Comparison of ENCODE assay signal across 8 cellular contexts in genomic region chr1:151372411-151372934, GRCh38. TPM values are rescaled to one million over a fixed set of nuclear protein-coding genes. Genes with fewer than 3 reads are reported as not detected.
DNase-seq lines count a peak whose midpoint lies in the region; ATAC-seq, FAIRE-seq and TF ChIP-seq lines count a peak whose summit lies in the region.

Gene SELENBP1 (minus strand): TSS chr1:151372705. CDS start chr1:151372641, 64 bp downstream.

- H3K9ac ChIP-seq in HUES48 (ENCODE audit: low read depth, low read length) = 0 out of 2 replicates have a peak within 1 kb of the TSS, but pooled peaks have one; percentile 41

- in situ Hi-C loops in GM13977 (cut with MboI; ENCODE audit: low pct_unique_long_range_greater_than_20kb, low sequenced_read_pairs, unreplicated experiment) = no loop called here

- H3K9me3 ChIP-seq in HUES48 (ENCODE audit: control insufficient read depth, insufficient read depth, low read length) = no peaks in the 10 kb centered on the region

- ATAC-seq in omental fat pad (ENCODE audit: low FRiP score) (peak; percentile 76), GM18519 (IDR thresholded peaks at IDR 0.05; ENCODE audit: low FRiP score, unreplicated experiment) (no peak), GM18867 (IDR thresholded peaks at IDR 0.05; ENCODE audit: unreplicated experiment) (no peak)

- peak within 1 kb of the TSS; percentile 44 for H3K27ac ChIP-seq in HUES48 (ENCODE audit: low read depth, low read length)

- peak; percentile 29 for DNase-seq in SW480 (ENCODE audit: low spot score)
- DNase-seq in frontal cortex (ENCODE audit: low spot score in 2 of 2) = peak; percentile 37 to 62
- DNase-seq in omental fat pad (ENCODE audit: low spot score) = peak; percentile 44
- no peak for DNase-seq in GM13977 (ENCODE audit: low spot score)
- no peak for DNase-seq in A172 (ENCODE audit: low spot score)

- FAIRE-seq in frontal cortex (lab: Jason Lieb, UNC) = no peak

- no peak for TF ChIP-seq CTCF in omental fat pad (IDR thresholded peaks at IDR 0.05)
- no peak for TF ChIP-seq CTCF in GM13977 (IDR thresholded peaks at IDR 0.05; ENCODE audit: extremely low read depth, insufficient read depth, missing control alignments)

- peaks cover 5% of the 10 kb centered on the region; the same call in 1 of the 2 replicates for H3K4me1 ChIP-seq in HUES48 (ENCODE audit: control insufficient read depth, insufficient read depth, low read length)

- H3K4me3 ChIP-seq in HUES48 (ENCODE audit: low read depth, low read length) = peak within 1 kb of the TSS; percentile 58; the same call in 1 of the 2 replicates

- H3K27me3 ChIP-seq in HUES48 (ENCODE audit: control insufficient read depth, insufficient read depth, low read length) = no peaks in the 10 kb centered on the region

- H3K36me3 ChIP-seq in HUES48 (ENCODE audit: control insufficient read depth, insufficient read depth, low read length) = peaks cover 3% of the 10 kb centered on the region; the same call in 1 of the 2 replicates

RNA-seq across cellular contexts. Expression of gene SELENBP1, which starts in this region (rescaled TPM):
- total RNA-seq in frontal cortex (6.5 TPM), omental fat pad (100 to 1,000 TPM in 2 of 4 donors, 10 to 100 TPM in 2; 35.7 to 190 (median 128) TPM)
- total RNA-seq in A172 (2014; rRNA removed; shearing (Covaris generic)) = 0.22 and 0.41 TPM in 2 replicates

Comparison
In these comparisons a context has a peak if more than half of its experiments do, and no peak if none do; other contexts are left out.
1. DNase-seq: peak in SW480 (single experiment), frontal cortex (2 of 2) and omental fat pad (single experiment); none in GM13977 (single experiment) and A172 (single experiment).